In the genomic region with DNA sequence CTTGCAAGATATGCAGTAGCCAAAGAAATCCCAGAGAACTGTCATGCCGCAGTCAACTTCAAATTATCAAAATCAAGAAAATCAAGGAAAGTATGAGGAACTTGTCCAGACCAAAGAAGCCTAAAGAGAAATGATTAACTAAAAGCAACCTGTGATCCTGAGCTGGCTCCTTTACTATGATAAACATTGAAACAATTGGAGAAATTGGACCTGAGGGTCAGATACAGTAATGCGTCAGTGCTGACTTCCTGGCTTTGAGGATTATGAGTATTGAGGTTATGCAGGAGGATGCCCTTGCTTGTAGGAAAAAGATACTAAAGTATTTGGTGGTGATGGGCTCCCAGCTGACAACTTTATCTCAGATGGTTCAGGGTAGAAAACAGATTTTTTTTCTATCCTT, we compare ENCODE assay signal across 15 cellular contexts.
"Had no signal": no experiment of that assay in that cellular context is flagged by ENCODE, and none has a peak within 500 bp of the region (broad histone marks: within the 10 kb centered on the region; RNA-seq: fewer than 3 reads in every experiment).

No MANE protein-coding gene starts in this region.

- H3K36me3 Mint-ChIP-seq: activated naive CD4-positive, alpha-beta T cell treated with anti-CD3 and anti-CD28 coated beads, Interleukin-2, amount 50 U/mL, for 72 hours; immature natural killer cell; stimulated activated effector memory CD8-positive, alpha-beta T cell treated with anti-CD3 and anti-CD28 coated beads, Interleukin-12 subunit alpha, Interleukin-12 subunit beta, amount 100 ng/mL, for 72 hours had no signal

- H3K4me1 Mint-ChIP-seq: activated B cell treated with CpG ODN at 0.5 μM for 24 hours; activated CD4-positive, alpha-beta T cell treated with anti-CD3 and anti-CD28 coated beads, Interleukin-2, amount 10 ng/mL, durations not matched to agents 7 days and 5 days; immature natural killer cell; stimulated activated effector memory CD8-positive, alpha-beta T cell treated with anti-CD3 and anti-CD28 coated beads, Interleukin-12 subunit alpha, Interleukin-12 subunit beta, amount 100 ng/mL, for 72 hours; T-helper 17 cell had no signal

- H3K4me3 Mint-ChIP-seq: activated B cell treated with CpG ODN at 0.5 μM for 24 hours; activated CD4-positive, alpha-beta T cell treated with anti-CD3 and anti-CD28 coated beads, Interleukin-2, amount 10 ng/mL, durations not matched to agents 7 days and 5 days; immature natural killer cell; stimulated activated effector memory CD8-positive, alpha-beta T cell treated with anti-CD3 and anti-CD28 coated beads, Interleukin-12 subunit alpha, Interleukin-12 subunit beta, amount 100 ng/mL, for 72 hours; T-helper 17 cell had no signal

- H3K27me3 Mint-ChIP-seq: T-helper 17 cell had no signal

- H3K4me3 ChIP-seq: left ventricle myocardium inferior, ovary, tibial artery, uterus had no signal

- H3K27ac Mint-ChIP-seq: activated B cell treated with CpG ODN at 0.5 μM for 24 hours; activated CD4-positive, alpha-beta T cell treated with anti-CD3 and anti-CD28 coated beads, Interleukin-2, amount 10 ng/mL, durations not matched to agents 7 days and 5 days; activated naive CD4-positive, alpha-beta T cell treated with anti-CD3 and anti-CD28 coated beads, Interleukin-2, amount 50 U/mL, for 72 hours; immature natural killer cell; stimulated activated effector memory CD8-positive, alpha-beta T cell treated with anti-CD3 and anti-CD28 coated beads, Interleukin-12 subunit alpha, Interleukin-12 subunit beta, amount 100 ng/mL, for 72 hours; T-helper 17 cell had no signal

- H3K36me3 ChIP-seq: left ventricle myocardium inferior, ovary, tibial artery, uterus had no signal

- H3K27ac ChIP-seq: left ventricle myocardium inferior, ovary, tibial artery, uterus had no signal

- H3K9me3 Mint-ChIP-seq: activated B cell treated with CpG ODN at 0.5 μM for 24 hours; activated CD4-positive, alpha-beta T cell treated with anti-CD3 and anti-CD28 coated beads, Interleukin-2, amount 10 ng/mL, durations not matched to agents 7 days and 5 days; activated naive CD4-positive, alpha-beta T cell treated with anti-CD3 and anti-CD28 coated beads, Interleukin-2, amount 50 U/mL, for 72 hours; immature natural killer cell; stimulated activated effector memory CD8-positive, alpha-beta T cell treated with anti-CD3 and anti-CD28 coated beads, Interleukin-12 subunit alpha, Interleukin-12 subunit beta, amount 100 ng/mL, for 72 hours had no signal

- DNase-seq: activated B cell treated with CpG ODN at 0.5 μM for 24 hours; activated CD4-positive, alpha-beta T cell treated with anti-CD3 and anti-CD28 coated beads, Interleukin-2, amount 10 ng/mL, durations not matched to agents 7 days and 5 days; activated effector memory CD4-positive, alpha-beta T cell treated with anti-CD3 and anti-CD28 coated beads, Interleukin-2, amount 50 U/mL, for 16 hours; activated T-cell treated with anti-CD3 and anti-CD28 coated beads, Interleukin-2, amount 50 U/mL, for 1 hour; amniotic stem cell; glutamatergic neuron; immature natural killer cell; left ventricle myocardium inferior; ovary; retina; T-helper 17 cell; tibial artery; uterus had no signal

- ATAC-seq: activated naive CD4-positive, alpha-beta T cell treated with anti-CD3 and anti-CD28 coated beads, Interleukin-2, amount 50 U/mL, for 72 hours; stimulated activated effector memory CD8-positive, alpha-beta T cell treated with anti-CD3 and anti-CD28 coated beads, Interleukin-12 subunit alpha, Interleukin-12 subunit beta, amount 100 ng/mL, for 72 hours; T-helper 17 cell had no signal

- H3K9me3 ChIP-seq: ovary, tibial artery, uterus had no signal

- H3K27me3 ChIP-seq: ovary, tibial artery, uterus had no signal
